Comparison of ENCODE assay signal across 1 cellular context in the genomic region with DNA sequence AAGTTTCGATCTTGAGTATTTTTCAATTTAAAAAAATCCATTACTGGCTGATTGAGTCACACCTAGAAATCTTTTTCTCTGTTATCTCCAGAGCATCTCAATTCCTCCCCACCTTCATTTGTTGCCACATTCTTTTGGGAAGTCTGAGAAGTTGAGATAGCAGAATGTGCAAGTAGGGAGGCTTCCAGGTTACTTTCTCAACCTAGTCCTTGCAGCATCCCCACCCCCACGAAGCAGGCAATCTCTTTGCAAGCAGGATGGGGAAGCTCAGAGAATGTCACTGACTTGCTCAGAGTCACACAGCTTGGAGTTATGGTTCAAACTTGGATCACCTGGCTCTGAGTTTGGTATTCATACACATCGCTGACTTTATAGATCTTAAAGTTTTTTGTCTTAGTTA.
TF ChIP-seq lines count a peak whose summit lies in the region.

No MANE protein-coding gene starts in this region.

TF ChIP-seq in K562, 482 proteins besides CTCF, POLR2A, EP300 and RAD21 (continued from another document):
- TF ChIP-seq FOXM1 (IDR thresholded peaks at IDR 0.05; ENCODE audit: low read depth) = peak; percentile 63; the same call in 1 of the 2 replicates
- TF ChIP-seq FOXM1 (CRISPR knock-in tag; IDR thresholded peaks at IDR 0.05; ENCODE audit: low read depth) = no peak
- TF ChIP-seq HDGF (IDR thresholded peaks at IDR 0.05) = no peak
- TF ChIP-seq, protein P1, sequence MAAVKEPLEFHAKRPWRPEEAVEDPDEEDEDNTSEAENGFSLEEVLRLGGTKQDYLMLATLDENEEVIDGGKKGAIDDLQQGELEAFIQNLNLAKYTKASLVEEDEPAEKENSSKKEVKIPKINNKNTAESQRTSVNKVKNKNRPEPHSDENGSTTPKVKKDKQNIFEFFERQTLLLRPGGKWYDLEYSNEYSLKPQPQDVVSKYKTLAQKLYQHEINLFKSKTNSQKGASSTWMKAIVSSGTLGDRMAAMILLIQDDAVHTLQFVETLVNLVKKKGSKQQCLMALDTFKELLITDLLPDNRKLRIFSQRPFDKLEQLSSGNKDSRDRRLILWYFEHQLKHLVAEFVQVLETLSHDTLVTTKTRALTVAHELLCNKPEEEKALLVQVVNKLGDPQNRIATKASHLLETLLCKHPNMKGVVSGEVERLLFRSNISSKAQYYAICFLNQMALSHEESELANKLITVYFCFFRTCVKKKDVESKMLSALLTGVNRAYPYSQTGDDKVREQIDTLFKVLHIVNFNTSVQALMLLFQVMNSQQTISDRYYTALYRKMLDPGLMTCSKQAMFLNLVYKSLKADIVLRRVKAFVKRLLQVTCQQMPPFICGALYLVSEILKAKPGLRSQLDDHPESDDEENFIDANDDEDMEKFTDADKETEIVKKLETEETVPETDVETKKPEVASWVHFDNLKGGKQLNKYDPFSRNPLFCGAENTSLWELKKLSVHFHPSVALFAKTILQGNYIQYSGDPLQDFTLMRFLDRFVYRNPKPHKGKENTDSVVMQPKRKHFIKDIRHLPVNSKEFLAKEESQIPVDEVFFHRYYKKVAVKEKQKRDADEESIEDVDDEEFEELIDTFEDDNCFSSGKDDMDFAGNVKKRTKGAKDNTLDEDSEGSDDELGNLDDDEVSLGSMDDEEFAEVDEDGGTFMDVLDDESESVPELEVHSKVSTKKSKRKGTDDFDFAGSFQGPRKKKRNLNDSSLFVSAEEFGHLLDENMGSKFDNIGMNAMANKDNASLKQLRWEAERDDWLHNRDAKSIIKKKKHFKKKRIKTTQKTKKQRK (IDR thresholded peaks at IDR 0.05; ENCODE audit: borderline replicate concordance, low read depth, low read length) = no peak
- TF ChIP-seq NCOA2 (IDR thresholded peaks at IDR 0.05; ENCODE audit: partially characterized antibody in 2 of 2) = no peak
- peak; percentile 91 for TF ChIP-seq ZFP36 (IDR thresholded peaks at IDR 0.05; ENCODE audit: low read depth, low read length, partially characterized antibody)
- TF ChIP-seq PTTG1 (tag; IDR thresholded peaks at IDR 0.05; ENCODE audit: low read depth) = no peak
- TF ChIP-seq, protein P2, sequence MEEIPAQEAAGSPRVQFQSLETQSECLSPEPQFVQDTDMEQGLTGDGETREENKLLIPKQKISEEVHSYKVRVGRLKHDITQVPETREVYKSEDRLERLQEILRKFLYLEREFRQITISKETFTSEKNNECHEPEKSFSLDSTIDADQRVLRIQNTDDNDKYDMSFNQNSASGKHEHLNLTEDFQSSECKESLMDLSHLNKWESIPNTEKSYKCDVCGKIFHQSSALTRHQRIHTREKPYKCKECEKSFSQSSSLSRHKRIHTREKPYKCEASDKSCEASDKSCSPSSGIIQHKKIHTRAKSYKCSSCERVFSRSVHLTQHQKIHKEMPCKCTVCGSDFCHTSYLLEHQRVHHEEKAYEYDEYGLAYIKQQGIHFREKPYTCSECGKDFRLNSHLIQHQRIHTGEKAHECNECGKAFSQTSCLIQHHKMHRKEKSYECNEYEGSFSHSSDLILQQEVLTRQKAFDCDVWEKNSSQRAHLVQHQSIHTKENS (CRISPR knock-in tag; IDR thresholded peaks at IDR 0.05) = no peak
- TF ChIP-seq ATF7 (IDR thresholded peaks at IDR 0.05) = 0 out of 2 replicates have a peak, but pooled peaks have one; percentile 20
- TF ChIP-seq ZFX (CRISPR knock-in tag; IDR thresholded peaks at IDR 0.05) = no peak
- TF ChIP-seq, protein P3, sequence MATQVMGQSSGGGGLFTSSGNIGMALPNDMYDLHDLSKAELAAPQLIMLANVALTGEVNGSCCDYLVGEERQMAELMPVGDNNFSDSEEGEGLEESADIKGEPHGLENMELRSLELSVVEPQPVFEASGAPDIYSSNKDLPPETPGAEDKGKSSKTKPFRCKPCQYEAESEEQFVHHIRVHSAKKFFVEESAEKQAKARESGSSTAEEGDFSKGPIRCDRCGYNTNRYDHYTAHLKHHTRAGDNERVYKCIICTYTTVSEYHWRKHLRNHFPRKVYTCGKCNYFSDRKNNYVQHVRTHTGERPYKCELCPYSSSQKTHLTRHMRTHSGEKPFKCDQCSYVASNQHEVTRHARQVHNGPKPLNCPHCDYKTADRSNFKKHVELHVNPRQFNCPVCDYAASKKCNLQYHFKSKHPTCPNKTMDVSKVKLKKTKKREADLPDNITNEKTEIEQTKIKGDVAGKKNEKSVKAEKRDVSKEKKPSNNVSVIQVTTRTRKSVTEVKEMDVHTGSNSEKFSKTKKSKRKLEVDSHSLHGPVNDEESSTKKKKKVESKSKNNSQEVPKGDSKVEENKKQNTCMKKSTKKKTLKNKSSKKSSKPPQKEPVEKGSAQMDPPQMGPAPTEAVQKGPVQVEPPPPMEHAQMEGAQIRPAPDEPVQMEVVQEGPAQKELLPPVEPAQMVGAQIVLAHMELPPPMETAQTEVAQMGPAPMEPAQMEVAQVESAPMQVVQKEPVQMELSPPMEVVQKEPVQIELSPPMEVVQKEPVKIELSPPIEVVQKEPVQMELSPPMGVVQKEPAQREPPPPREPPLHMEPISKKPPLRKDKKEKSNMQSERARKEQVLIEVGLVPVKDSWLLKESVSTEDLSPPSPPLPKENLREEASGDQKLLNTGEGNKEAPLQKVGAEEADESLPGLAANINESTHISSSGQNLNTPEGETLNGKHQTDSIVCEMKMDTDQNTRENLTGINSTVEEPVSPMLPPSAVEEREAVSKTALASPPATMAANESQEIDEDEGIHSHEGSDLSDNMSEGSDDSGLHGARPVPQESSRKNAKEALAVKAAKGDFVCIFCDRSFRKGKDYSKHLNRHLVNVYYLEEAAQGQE (CRISPR knock-in tag; IDR thresholded peaks at IDR 0.05; ENCODE audit: low read depth) = no peak
- no peak for TF ChIP-seq SMARCB1 (IDR thresholded peaks at IDR 0.05; ENCODE audit: insufficient read length, low read depth)
- no peak for TF ChIP-seq ZNF212 (CRISPR knock-in tag; IDR thresholded peaks at IDR 0.05)
- no peak for TF ChIP-seq MEF2A (IDR thresholded peaks at IDR 0.05; ENCODE audit: control insufficient read depth, low read depth, low read length)
- TF ChIP-seq ZNF584 (CRISPR knock-in tag; IDR thresholded peaks at IDR 0.05; ENCODE audit: low read depth) = no peak
- peak; percentile 58 to 61; a peak in 2 of 4 replicates for TF ChIP-seq KDM1A (IDR thresholded peaks at IDR 0.05)
- peak; percentile 76 for TF ChIP-seq ARID1B (IDR thresholded peaks at IDR 0.05)
- TF ChIP-seq SMARCE1 (IDR thresholded peaks at IDR 0.05) = peak; percentile 66; the same call in 1 of the 2 replicates
